18 cellular contexts compared by ENCODE assay signal in the genomic region with DNA sequence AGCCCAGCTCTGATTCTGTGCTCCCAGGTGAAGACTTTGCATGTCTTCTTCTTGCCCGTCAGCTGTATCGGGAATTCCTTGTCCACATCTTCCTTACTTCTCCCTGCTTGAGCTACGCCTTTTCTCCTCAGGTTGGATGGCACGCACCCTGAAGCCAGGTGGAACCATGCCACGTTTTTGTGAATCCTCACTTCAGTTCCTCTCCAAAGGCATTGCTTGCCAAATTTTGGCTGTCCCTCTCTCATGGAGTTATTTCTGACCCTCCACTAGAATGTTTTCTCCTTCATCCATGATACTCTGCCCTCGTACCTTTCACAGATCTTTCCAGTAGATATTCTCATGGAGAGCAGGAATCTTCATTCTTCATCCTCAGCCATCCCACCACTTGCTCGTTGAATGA.
"Had no signal": no experiment of that assay in that cellular context is flagged by ENCODE, and none has a peak within 500 bp of the region (broad histone marks: within the 10 kb centered on the region; RNA-seq: fewer than 3 reads in every experiment).

No MANE protein-coding gene starts in this region.

- FAIRE-seq: small intestine, urothelium cell line had no signal

- H3K27me3 Mint-ChIP-seq: effector memory CD8-positive, alpha-beta T cell; type B pancreatic cell had no signal

- ATAC-seq: effector memory CD8-positive, alpha-beta T cell; left colon; mucosa of descending colon; natural killer cell had no signal

- H3K4me2 ChIP-seq: hepatocyte had no signal

- H3K9me3 ChIP-seq: esophagus squamous epithelium, mucosa of descending colon, suprapubic skin, thyroid gland had no signal

- H3K9me3 Mint-ChIP-seq: effector memory CD8-positive, alpha-beta T cell; natural killer cell; neural crest cell; type B pancreatic cell had no signal

- H3K4me1 ChIP-seq: thyroid gland had no signal

- H3K4me3 Mint-ChIP-seq: effector memory CD8-positive, alpha-beta T cell; natural killer cell; neural crest cell; type B pancreatic cell had no signal

- H3K4me3 ChIP-seq: esophagus squamous epithelium, hepatocyte, mucosa of descending colon, suprapubic skin, thyroid gland had no signal

- H2AFZ ChIP-seq: hepatocyte had no signal

- H3K27me3 ChIP-seq: esophagus squamous epithelium, hepatocyte, suprapubic skin, thyroid gland had no signal

- H3K27ac Mint-ChIP-seq: effector memory CD8-positive, alpha-beta T cell; natural killer cell; type B pancreatic cell had no signal

- H3K27ac ChIP-seq: esophagus squamous epithelium, hepatocyte, suprapubic skin, thyroid gland had no signal

- DNase-seq: effector memory CD8-positive, alpha-beta T cell; esophagus squamous epithelium; foreskin fibroblast; left colon; mammary epithelial cell; mucosa of descending colon; natural killer cell; posterior cingulate gyrus; right cardiac atrium; small intestine; stimulated activated CD4-positive, alpha-beta T cell treated with anti-CD3 and anti-CD28 coated beads, Interleukin-12 subunit alpha, Interleukin-12 subunit beta, amount 100 ng/mL, for 4 hours; stimulated activated naive CD4-positive, alpha-beta T cell; thyroid gland had no signal
